8 cellular contexts compared by ENCODE assay signal in the genomic region with DNA sequence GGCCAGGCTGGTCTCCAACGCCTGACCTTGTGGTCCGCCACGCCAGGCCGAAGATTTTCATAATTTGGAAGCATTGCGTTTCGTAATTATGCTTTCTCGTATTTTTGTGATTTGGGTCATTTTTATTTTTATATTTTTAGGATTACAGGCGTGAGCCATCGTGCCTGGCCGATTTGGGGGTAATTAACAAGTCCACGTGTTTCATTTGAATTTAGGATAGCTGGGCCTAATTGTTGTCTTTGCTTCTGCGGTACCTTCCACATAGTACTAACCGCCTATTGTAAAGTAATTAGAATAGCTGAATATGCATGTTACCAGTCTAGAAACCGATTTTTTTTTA. TPM values are rescaled to one million over a fixed set of nuclear protein-coding genes. Genes with fewer than 3 reads are reported as not detected.
DNase-seq lines count a peak whose midpoint lies in the region; TF ChIP-seq lines count a peak whose summit lies in the region.

No MANE protein-coding gene starts in this region.

- H3K4me1 ChIP-seq in BLaER1 (peaks cover 47% of the 10 kb centered on the region), duodenal mucosa (ENCODE audit: control insufficient read depth in 1 of 2, insufficient read depth in 2 of 2, low read length in 2 of 2) (peaks cover 26 to 51% of the 10 kb centered on the region in 2 donors)

- H3K27me3 Mint-ChIP-seq in neural crest cell (ENCODE audit: low read depth), result peaks cover 39% of the 10 kb centered on the region

- peak overlapping the region; percentile 97 for H3K27ac Mint-ChIP-seq in neural crest cell (ENCODE audit: unreplicated experiment)

- H3K9me3 ChIP-seq in BLaER1 (no peaks in the 10 kb centered on the region), duodenal mucosa (ENCODE audit: control insufficient read depth in 1 of 2, low read length in 2 of 2) (no peaks in the 10 kb centered on the region)

- no peaks in the 10 kb centered on the region for H3K9me3 Mint-ChIP-seq in neural crest cell

- peak overlapping the region; percentile 83 for H3K4me3 ChIP-seq in BLaER1
- peak overlapping the region; percentile 84 to 87 for H3K4me3 ChIP-seq in duodenal mucosa (ENCODE audit: low read depth in 1 of 2, low read length in 2 of 2)

- TF ChIP-seq CTCF in neural crest cell (conservative IDR thresholded peaks at IDR 0.05) (no peak), GM13976 (IDR thresholded peaks at IDR 0.05; ENCODE audit: borderline replicate concordance, control extremely low read depth, extremely low read depth, insufficient read depth, missing control alignments) (no peak)

- in situ Hi-C loops in GM13976 (cut with MboI; ENCODE audit: low sequenced_read_pairs, unreplicated experiment), result no loop called here

- H3K36me3 Mint-ChIP-seq in neural crest cell (ENCODE audit: low read depth), result peaks cover 52% of the 10 kb centered on the region

- peak overlapping the region; percentile 98 for H3K4me3 Mint-ChIP-seq in neural crest cell

- peak overlapping the region; percentile 95 for H3K4me2 ChIP-seq in BLaER1

- peak overlapping the region; percentile 99 for H3K27ac ChIP-seq in BLaER1
- H3K27ac ChIP-seq in duodenal mucosa (ENCODE audit: low read depth, low read length), result peak overlapping the region; percentile 60

- H3K4me1 Mint-ChIP-seq in neural crest cell, result peaks cover 52% of the 10 kb centered on the region

- H3K27me3 ChIP-seq in BLaER1 (no peaks in the 10 kb centered on the region), duodenal mucosa (ENCODE audit: control insufficient read depth in 1 of 2, insufficient read depth in 2 of 2, low read length in 2 of 2) (no peaks in the 10 kb centered on the region)

- DNase-seq in LoVo (ENCODE audit: low spot score), result peak; percentile 29
- no peak for DNase-seq in neural crest cell (ENCODE audit: low read depth, low spot score)
- no peak for DNase-seq in NCI-H2029 (lab: John Stamatoyannopoulos, UW)
- DNase-seq in GM13976 (ENCODE audit: low spot score), result no peak
- DNase-seq in stimulated activated naive CD4-positive, alpha-beta T cell treated with Interleukin-2 at 50 U/mL for 16 hours (lab: John Stamatoyannopoulos, UW), result no peak
- DNase-seq in GM03348 (ENCODE audit: low spot score), result no peak

- H4K20me1 ChIP-seq in BLaER1, result peaks cover 54% of the 10 kb centered on the region

- H3K9ac ChIP-seq in BLaER1, result peak overlapping the region; percentile 100
- peak overlapping the region; percentile 83 to 93 for H3K9ac ChIP-seq in duodenal mucosa (ENCODE audit: low read depth in 1 of 2, low read length in 2 of 2)

- H3K36me3 ChIP-seq in BLaER1 (peaks cover 57% of the 10 kb centered on the region), duodenal mucosa (ENCODE audit: control insufficient read depth in 1 of 2, insufficient read depth in 2 of 2, low read length in 2 of 2) (peaks cover 38 to 43% of the 10 kb centered on the region in 2 donors)

RNA-seq across cellular contexts. Expression of a gene that starts 1.0 kb away (rescaled TPM):
- total RNA-seq in neural crest cell, result 94.8 and 95.9 TPM in 2 replicates

RNA-seq across cellular contexts. Expression of a gene that starts 46.0 kb away (rescaled TPM):
- 36.1 and 39.2 TPM in 2 replicates for total RNA-seq in neural crest cell
